20 cellular contexts compared by ENCODE assay signal in the genomic region with DNA sequence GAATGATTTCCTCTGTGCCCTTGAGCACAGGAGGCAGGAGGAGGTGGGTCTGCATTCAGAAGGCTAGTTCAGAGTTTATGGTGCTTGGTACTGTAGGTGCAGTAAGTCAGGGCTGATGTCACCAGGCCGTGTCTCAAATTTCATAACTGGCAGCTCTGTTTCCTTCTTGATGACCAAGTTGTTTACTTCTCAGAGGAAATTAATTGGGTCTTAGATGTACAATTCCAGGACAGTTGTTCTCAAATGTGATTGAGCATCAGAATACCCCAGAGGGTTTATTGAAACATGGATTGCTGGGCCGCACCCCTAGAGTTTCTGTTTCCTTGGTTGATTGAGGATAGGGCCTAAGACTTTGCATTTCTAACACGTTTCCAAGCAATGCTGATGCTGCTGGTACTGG. TPM values are rescaled to one million over a fixed set of nuclear protein-coding genes. Genes with fewer than 3 reads are reported as not detected.
DNase-seq lines count a peak whose midpoint lies in the region; ATAC-seq, FAIRE-seq and TF ChIP-seq lines count a peak whose summit lies in the region.
"Had no signal": no experiment of that assay in that cellular context is flagged by ENCODE, and none has a peak within 500 bp of the region (broad histone marks: within the 10 kb centered on the region; RNA-seq: fewer than 3 reads in every experiment).

No MANE protein-coding gene starts in this region.

- dilution Hi-C loops in endothelial cell of umbilical vein (cut with MboI; ENCODE audit: extremely low pct_ligation_motif_present, low sequenced_read_pairs) = no loop called here

- H3K36me3 ChIP-seq in MG63 (no peaks in the 10 kb centered on the region; the same call in 1 of the 2 replicates), endothelial cell of umbilical vein (ENCODE audit: control insufficient read depth in 2 of 2, extremely low read depth in 1 of 2, insufficient read depth in 2 of 2, low read length in 2 of 2) (no peaks in the 10 kb centered on the region), skeletal muscle satellite cell (ENCODE audit: insufficient read depth, low read length) (no peaks in the 10 kb centered on the region)
- H3K36me3 ChIP-seq: prostate gland had no signal

- no peak for TF ChIP-seq CTCF in endothelial cell of umbilical vein (IDR thresholded peaks at IDR 0.05; ENCODE audit: extremely low read depth in 1 of 2, insufficient read depth in 1 of 2, low read depth in 1 of 2, low read length in 2 of 2)

- H2AFZ ChIP-seq in endothelial cell of umbilical vein (ENCODE audit: low read depth, low read length) = no peak overlapping the region

- BruUV-seq in endothelial cell of umbilical vein (replicated peaks; lab: Mats Ljungman, UMichigan) = no TSS peak

- H4K20me1 ChIP-seq in endothelial cell of umbilical vein (replicated peaks; ENCODE audit: control insufficient read depth, extremely low read depth, insufficient read depth, low read length) = peaks cover 7% of the 10 kb centered on the region

- FAIRE-seq in endothelial cell of umbilical vein (lab: Jason Lieb, UNC) = no peak
- no peak for FAIRE-seq in H54 (lab: Jason Lieb, UNC)

- intact Hi-C loops in endothelial cell of umbilical vein (cut with micrococcal nuclease) = no loop called here

- no peak overlapping the region for H3K9ac ChIP-seq in endothelial cell of umbilical vein (replicated peaks; ENCODE audit: extremely low read depth, insufficient read depth, low read length)
- no peak overlapping the region for H3K9ac ChIP-seq in skeletal muscle satellite cell (ENCODE audit: low read depth, low read length)
- H3K9ac ChIP-seq: BLaER1 treated with 17β-estradiol and CSF1 and Interleukin-3, amounts not matched to agents 10 nM and 100 nM had no signal

- H3K9me3 ChIP-seq in MG63 (no peaks in the 10 kb centered on the region; the same call in 1 of the 2 replicates), endothelial cell of umbilical vein (replicated peaks; ENCODE audit: control insufficient read depth, insufficient read depth, low read length) (no peaks in the 10 kb centered on the region), skeletal muscle satellite cell (replicated peaks; ENCODE audit: low read length) (no peaks in the 10 kb centered on the region)
- H3K9me3 ChIP-seq: prostate gland, testis had no signal

- H3K79me2 ChIP-seq in endothelial cell of umbilical vein (ENCODE audit: control insufficient read depth, insufficient read depth, low read length) = peaks cover 96% of the 10 kb centered on the region

- DNase-seq in H4 (ENCODE audit: low spot score) (peak; percentile 13), MG63 (peak; percentile 36), endothelial cell of umbilical vein (ENCODE audit: low read depth, low spot score) (peak; percentile 24), H54 (ENCODE audit: insufficient read length, low spot score) (no peak), NCI-H187 treated with DMSO at 0.1 percent for 48 hours (lab: John Stamatoyannopoulos, UW) (no peak)
- DNase-seq: activated B cell treated with CpG ODN at 0.5 μM for 24 hours; amniotic stem cell; DND-41; naive thymus-derived CD8-positive, alpha-beta T cell; NCI-H1105; NCI-H748 treated with DMSO at 0.1 percent for 48 hours; RPMI8226; stimulated activated CD4-positive, alpha-beta T cell treated with anti-CD3 and anti-CD28 coated beads, Interleukin-2, amount 100 ng/mL, for 24 hours; T-helper 1 cell; testis had no signal

- H3K27me3 ChIP-seq in MG63 (no peaks in the 10 kb centered on the region), endothelial cell of umbilical vein (ENCODE audit: control insufficient read depth in 2 of 2, insufficient read depth in 2 of 2, low read length in 2 of 2) (no peaks in the 10 kb centered on the region), skeletal muscle satellite cell (ENCODE audit: control insufficient read depth, insufficient read depth, low read length) (no peaks in the 10 kb centered on the region)
- H3K27me3 ChIP-seq: BLaER1 treated with 17β-estradiol and CSF1 and Interleukin-3, amounts not matched to agents 10 nM and 100 nM; testis had no signal

- CTCF ChIA-PET in endothelial cell of umbilical vein (lab: Charles Lee) = interaction anchor here (1.0 to 1.5 kb wide), 4 partner anchors 12 to 123 kb away, joined by 3 to 6 read pairs (median 3); no protein-coding TSS in a partner anchor

- H3K4me2 ChIP-seq in endothelial cell of umbilical vein (ENCODE audit: insufficient read depth, low read length) = no peak overlapping the region
- H3K4me2 ChIP-seq in skeletal muscle satellite cell (ENCODE audit: low read length) = peak overlapping the region; percentile 40
- H3K4me2 ChIP-seq: BLaER1 treated with 17β-estradiol and CSF1 and Interleukin-3, amounts not matched to agents 10 nM and 100 nM had no signal

- H3K27ac ChIP-seq in endothelial cell of umbilical vein (ENCODE audit: insufficient read depth, low read depth, low read length) = no peak overlapping the region
- H3K27ac ChIP-seq: BLaER1 treated with 17β-estradiol and CSF1 and Interleukin-3, amounts not matched to agents 10 nM and 100 nM; prostate gland; testis had no signal

- ATAC-seq in HG02981 (IDR thresholded peaks at IDR 0.05; ENCODE audit: unreplicated experiment) = no peak
- ATAC-seq: naive thymus-derived CD8-positive, alpha-beta T cell had no signal

- POLR2A ChIA-PET in endothelial cell of umbilical vein (lab: Charles Lee) = no interaction called here

- no peaks in the 10 kb centered on the region for H3K9me1 ChIP-seq in endothelial cell of umbilical vein (replicated peaks; ENCODE audit: control insufficient read depth, extremely low read depth, insufficient read depth, low read length)

- H3K4me3 ChIP-seq in MG63 (no peak overlapping the region), endothelial cell of umbilical vein (replicated peaks in 1 of 3; ENCODE audit: insufficient read depth in 1 of 3, low read depth in 1 of 3, low read length in 3 of 3) (no peak overlapping the region), skeletal muscle satellite cell (ENCODE audit: low read length) (no peak overlapping the region)
- H3K4me3 ChIP-seq: BLaER1 treated with 17β-estradiol and CSF1 and Interleukin-3, amounts not matched to agents 10 nM and 100 nM; prostate gland; testis had no signal

- H3K4me1 ChIP-seq in endothelial cell of umbilical vein (ENCODE audit: control insufficient read depth, extremely low read depth, insufficient read depth, low read length) = peaks cover 27% of the 10 kb centered on the region
- H3K4me1 ChIP-seq in skeletal muscle satellite cell (ENCODE audit: control insufficient read depth, insufficient read depth, low read length) = peaks cover 51% of the 10 kb centered on the region
- H3K4me1 ChIP-seq: testis had no signal

- no peak for TF ChIP-seq POLR2A in endothelial cell of umbilical vein (IDR thresholded peaks at IDR 0.05; ENCODE audit: low read depth, low read length)
- TF ChIP-seq POLR2A in H54 (IDR thresholded peaks at IDR 0.05; ENCODE audit: low read depth, low read length) = no peak

TF ChIP-seq in endothelial cell of umbilical vein, 7 proteins besides CTCF, POLR2A, EP300 and RAD21:
- TF ChIP-seq GATA2 (IDR thresholded peaks at IDR 0.05; ENCODE audit: insufficient read depth, insufficient read length, low read depth, low read length) (no peak), FOS (IDR thresholded peaks at IDR 0.05; ENCODE audit: borderline replicate concordance, insufficient read depth, low read length) (no peak), JUN (IDR thresholded peaks at IDR 0.05; ENCODE audit: borderline replicate concordance, insufficient read depth, insufficient read length, low read depth) (no peak)
- TF ChIP-seq, protein P1, sequence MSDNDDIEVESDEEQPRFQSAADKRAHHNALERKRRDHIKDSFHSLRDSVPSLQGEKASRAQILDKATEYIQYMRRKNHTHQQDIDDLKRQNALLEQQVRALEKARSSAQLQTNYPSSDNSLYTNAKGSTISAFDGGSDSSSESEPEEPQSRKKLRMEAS (IDR thresholded peaks at IDR 0.05; ENCODE audit: insufficient read depth, insufficient read length) = no peak

RNA-seq across cellular contexts. Expression of a gene that starts 6.2 kb away (rescaled TPM):
- 1.5 and 2.6 TPM in 2 replicates for total RNA-seq in H4 (2014; rRNA removed; shearing (Covaris generic))
- 15.1 TPM in 2 replicates for total RNA-seq in MG63 (2014; rRNA removed; shearing (Covaris generic); ENCODE audit: low replicate concordance)
- total RNA-seq in endothelial cell of umbilical vein = 37.8 and 41.8 TPM in 2 replicates
- polyA plus RNA-seq in endothelial cell of umbilical vein = 11.3 and 12.5 TPM in 2 replicates
- polyA plus RNA-seq in endothelial cell of umbilical vein (2011; cell fraction: cytosol; rRNA removed) = 13.8 and 14.8 TPM in 2 replicates
- 19.8 and 22.7 TPM in 2 replicates for polyA plus RNA-seq in endothelial cell of umbilical vein (2011; cell fraction: nucleus; rRNA removed)
- 24.6 and 26.3 TPM in 2 replicates for polyA plus RNA-seq in endothelial cell of umbilical vein (2012)
- polyA minus RNA-seq in endothelial cell of umbilical vein = 38.8 and 39.2 TPM in 2 replicates
- polyA minus RNA-seq in endothelial cell of umbilical vein (2011; cell fraction: cytosol; rRNA and poly(A)+ RNA removed) = 10.3 TPM
- polyA minus RNA-seq in endothelial cell of umbilical vein (2011; cell fraction: nucleus; rRNA and poly(A)+ RNA removed) = 35.5 and 46.7 TPM in 2 replicates
- total RNA-seq in skeletal muscle satellite cell (2012; rRNA removed) = 31.4 and 31.9 TPM in 2 replicates
- polyA plus RNA-seq: IgD-negative memory B cell had no signal

Comparison
In these comparisons a context has a peak if more than half of its experiments do, and no peak if none do; other contexts are left out.
1. DNase-seq: peak in H4 (single experiment), MG63 (single experiment) and endothelial cell of umbilical vein (single experiment); none in H54 (single experiment) and NCI-H187 treated with DMSO at 0.1 percent for 48 hours (single experiment).